ENCODE assay signal across 8 cellular contexts in genomic region chr1:31977361-31978131, GRCh38. TPM values are rescaled to one million over a fixed set of nuclear protein-coding genes. Genes with fewer than 3 reads are reported as not detected.
DNase-seq lines count a peak whose midpoint lies in the region; FAIRE-seq and TF ChIP-seq lines count a peak whose summit lies in the region.

No MANE protein-coding gene starts in this region.

- peak; percentile 71 for DNase-seq in GM04504 (ENCODE audit: low read depth)
- DNase-seq in NCI-H526 (lab: John Stamatoyannopoulos, UW) = peak; percentile 46 to 62
- DNase-seq in chondrocyte (ENCODE audit: low spot score) = no peak
- no peak for DNase-seq in NCI-H2081 treated with DMSO at 0.1 percent for 48 hours (lab: John Stamatoyannopoulos, UW)
- DNase-seq in NCI-H1930 (lab: John Stamatoyannopoulos, UW) = no peak
- no peak for DNase-seq in NCI-H2081 (lab: John Stamatoyannopoulos, UW)
- DNase-seq in GM12891 (ENCODE audit: insufficient read length, low spot score) = no peak

- no peak for TF ChIP-seq POLR2A in GM12891 (IDR thresholded peaks at IDR 0.05; ENCODE audit: low read depth, low read length)

- peaks cover 24% of the 10 kb centered on the region for H3K4me1 Mint-ChIP-seq in chondrocyte (ENCODE audit: low read depth)
- peaks cover 23% of the 10 kb centered on the region for H3K4me1 Mint-ChIP-seq in nephron

- H3K9me3 Mint-ChIP-seq in chondrocyte (ENCODE audit: low read depth) = no peaks in the 10 kb centered on the region
- H3K9me3 Mint-ChIP-seq in nephron = no peaks in the 10 kb centered on the region

- TF ChIP-seq CTCF in chondrocyte (IDR thresholded peaks at IDR 0.05) (peak; percentile 71), nephron (IDR thresholded peaks at IDR 0.05; ENCODE audit: unreplicated experiment in 3 of 3) (peak in 2 of 3 experiments; percentile 16 to 18)

- H3K36me3 Mint-ChIP-seq in chondrocyte (ENCODE audit: low read depth) = no peaks in the 10 kb centered on the region
- H3K36me3 Mint-ChIP-seq in nephron (ENCODE audit: low read depth) = no peaks in the 10 kb centered on the region

- no peaks in the 10 kb centered on the region for H3K27me3 Mint-ChIP-seq in chondrocyte (ENCODE audit: low read depth)
- peaks cover 2% of the 10 kb centered on the region for H3K27me3 Mint-ChIP-seq in nephron (ENCODE audit: low read depth)

- H3K4me3 Mint-ChIP-seq in chondrocyte (ENCODE audit: unreplicated experiment) = no peak overlapping the region
- H3K4me3 Mint-ChIP-seq in nephron = no peak overlapping the region

- H3K27ac Mint-ChIP-seq in chondrocyte (ENCODE audit: unreplicated experiment) = peak overlapping the region; percentile 80
- H3K27ac Mint-ChIP-seq in nephron = peak overlapping the region in 1 of 3 experiments; percentile 46

- no peak for FAIRE-seq in GM12891 (lab: Jason Lieb, UNC)

TF ChIP-seq in GM12891, 5 proteins besides CTCF, POLR2A, EP300 and RAD21:
- no peak for TF ChIP-seq PAX5 (IDR thresholded peaks at IDR 0.05; ENCODE audit: insufficient read depth, low read length, severe bottlenecking)
- no peak for TF ChIP-seq POLR2AphosphoS5 (IDR thresholded peaks at IDR 0.05; ENCODE audit: low read depth, low read length)
- TF ChIP-seq TAF1 (IDR thresholded peaks at IDR 0.05; ENCODE audit: low read depth, low read length) = no peak

RNA-seq across cellular contexts. Expression of gene KHDRBS1, which starts 36.1 kb away (rescaled TPM):
- total RNA-seq in chondrocyte = 90.5 to 136 TPM (median 95.1 TPM) in 3 replicates
- 96.0 TPM for polyA plus RNA-seq in GM12891 (2012; ENCODE audit: low read depth, missing spikeins)

RNA-seq across cellular contexts. Expression of gene PTP4A2, which starts 39.4 kb away (rescaled TPM):
- total RNA-seq in chondrocyte = 155 to 204 TPM (median 197 TPM) in 3 replicates
- polyA plus RNA-seq in GM12891 (2012; ENCODE audit: low read depth, missing spikeins) = 213 TPM

Comparison
In these comparisons a context has a peak if more than half of its experiments do, and no peak if none do; other contexts are left out.
1. DNase-seq: peak in GM04504 (single experiment) and NCI-H526 (2 of 2); none in chondrocyte (single experiment), NCI-H2081 treated with DMSO at 0.1 percent for 48 hours (single experiment), NCI-H1930 (0 of 2), NCI-H2081 (0 of 2) and GM12891 (single experiment).